8 cellular contexts compared by ENCODE assay signal in the genomic region with DNA sequence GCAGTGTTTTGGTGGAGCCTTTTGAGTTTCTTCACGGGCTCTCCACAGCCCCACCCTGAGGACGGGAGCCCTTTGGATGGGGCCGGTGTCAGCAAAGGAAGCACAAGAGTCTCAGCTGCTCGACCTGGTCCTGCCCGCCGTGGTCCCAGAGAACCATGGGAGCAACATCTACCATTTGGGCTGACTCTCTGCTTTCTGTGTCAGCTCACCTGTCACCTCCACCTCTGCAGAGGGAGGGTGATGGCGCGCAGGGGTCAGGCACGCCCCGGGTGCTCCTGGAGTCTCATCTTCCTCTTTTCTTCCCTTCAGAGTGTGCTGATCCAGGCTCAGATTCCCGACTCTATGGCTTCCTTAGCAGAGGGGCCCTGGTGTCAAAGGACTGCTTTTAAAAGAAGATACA.
DNase-seq lines count a peak whose midpoint lies in the region; ATAC-seq and TF ChIP-seq lines count a peak whose summit lies in the region.
"Had no signal": no experiment of that assay in that cellular context is flagged by ENCODE, and none has a peak within 500 bp of the region (broad histone marks: within the 10 kb centered on the region; RNA-seq: fewer than 3 reads in every experiment).

No MANE protein-coding gene starts in this region.

- CTCF ChIA-PET in activated CD4-positive, alpha-beta memory T cell treated with anti-CD3 and anti-CD28 coated beads, Interleukin-2, amount 10 ng/mL, durations not matched to agents 7 days and 5 days (lab: Charles Lee) = no interaction called here

- POLR2A ChIA-PET in activated CD4-positive, alpha-beta memory T cell treated with anti-CD3 and anti-CD28 coated beads, Interleukin-2, amount 10 ng/mL, durations not matched to agents 7 days and 5 days (lab: Charles Lee) = no interaction called here

- no peaks in the 10 kb centered on the region for H3K36me3 ChIP-seq in GM23338 (ENCODE audit: insufficient read depth)
- no peaks in the 10 kb centered on the region for H3K36me3 ChIP-seq in right atrium auricular region
- no peaks in the 10 kb centered on the region for H3K36me3 ChIP-seq in skeletal muscle tissue (ENCODE audit: control insufficient read depth in 3 of 3, insufficient read depth in 3 of 3, low read length in 3 of 3)

- peak overlapping the region; percentile 90 for H3K27ac ChIP-seq in GM23338 (ENCODE audit: low read depth)
- H3K27ac ChIP-seq in right atrium auricular region = peak overlapping the region; percentile 75 to 87
- peak overlapping the region; percentile 71 for H3K27ac ChIP-seq in skeletal muscle tissue (ENCODE audit: low read depth, low read length)

- peak overlapping the region; percentile 42; the same call in 1 of the 3 replicates for H3K4me3 Mint-ChIP-seq in GM23338
- H3K4me3 Mint-ChIP-seq in activated CD4-positive, alpha-beta memory T cell treated with anti-CD3 and anti-CD28 coated beads, Interleukin-2, amount 10 ng/mL, durations not matched to agents 7 days and 5 days = no peak overlapping the region

- TF ChIP-seq CTCF in GM23338 (conservative IDR thresholded peaks at IDR 0.05; ENCODE audit: low read depth in 2 of 2) = no peak
- TF ChIP-seq CTCF in right atrium auricular region (IDR thresholded peaks at IDR 0.05) = no peak

- H3K27me3 Mint-ChIP-seq in GM23338 (ENCODE audit: insufficient read depth, low read depth, poor library complexity) = peaks cover 15% of the 10 kb centered on the region
- no peaks in the 10 kb centered on the region for H3K27me3 Mint-ChIP-seq in activated CD4-positive, alpha-beta memory T cell treated with anti-CD3 and anti-CD28 coated beads, Interleukin-2, amount 10 ng/mL, durations not matched to agents 7 days and 5 days

- H3K4me3 ChIP-seq in GM23338 (no peak overlapping the region), right atrium auricular region (no peak overlapping the region), skeletal muscle tissue (ENCODE audit: low read length in 3 of 3) (no peak overlapping the region)

- no peak overlapping the region for H2AFZ ChIP-seq in GM23338

- H4K20me1 ChIP-seq in GM23338 (replicated peaks; ENCODE audit: insufficient read depth) = no peaks in the 10 kb centered on the region

- H3K27ac Mint-ChIP-seq in GM23338 = peak overlapping the region; percentile 90
- peak overlapping the region; percentile 75 for H3K27ac Mint-ChIP-seq in activated CD4-positive, alpha-beta memory T cell treated with anti-CD3 and anti-CD28 coated beads, Interleukin-2, amount 10 ng/mL, durations not matched to agents 7 days and 5 days

- H3K27me3 ChIP-seq in GM23338 (ENCODE audit: insufficient read depth) = no peaks in the 10 kb centered on the region
- H3K27me3 ChIP-seq in right atrium auricular region = no peaks in the 10 kb centered on the region
- peaks cover 0 to 5% (median 2%) of the 10 kb centered on the region in 3 donors for H3K27me3 ChIP-seq in skeletal muscle tissue (ENCODE audit: control insufficient read depth in 3 of 3, insufficient read depth in 3 of 3, low read length in 3 of 3)

- no peak overlapping the region for H3K4me2 ChIP-seq in GM23338

- H3K9me3 Mint-ChIP-seq in GM23338 = no peaks in the 10 kb centered on the region; the same call in 2 of the 3 replicates
- no peaks in the 10 kb centered on the region for H3K9me3 Mint-ChIP-seq in activated CD4-positive, alpha-beta memory T cell treated with anti-CD3 and anti-CD28 coated beads, Interleukin-2, amount 10 ng/mL, durations not matched to agents 7 days and 5 days

- ATAC-seq in GM23338 (peak; percentile 32), GM19463 (IDR thresholded peaks at IDR 0.05; ENCODE audit: unreplicated experiment) (no peak), HG02852 (IDR thresholded peaks at IDR 0.05; ENCODE audit: unreplicated experiment) (no peak)

- peaks cover 21% of the 10 kb centered on the region for H3K4me1 Mint-ChIP-seq in GM23338
- peaks cover 20% of the 10 kb centered on the region for H3K4me1 Mint-ChIP-seq in activated CD4-positive, alpha-beta memory T cell treated with anti-CD3 and anti-CD28 coated beads, Interleukin-2, amount 10 ng/mL, durations not matched to agents 7 days and 5 days

- H3K4me1 ChIP-seq in GM23338 (ENCODE audit: insufficient read depth) (peaks cover 10% of the 10 kb centered on the region), right atrium auricular region (peaks cover 0 to 49% of the 10 kb centered on the region in 2 donors), skeletal muscle tissue (ENCODE audit: control insufficient read depth in 3 of 3, insufficient read depth in 3 of 3, low read length in 3 of 3) (peaks cover 7 to 9% (median 9%) of the 10 kb centered on the region in 3 donors)

- no peak overlapping the region for H3K9ac ChIP-seq in skeletal muscle tissue (ENCODE audit: low read depth in 1 of 3, low read length in 3 of 3)

- H3K9me3 ChIP-seq in right atrium auricular region = no peaks in the 10 kb centered on the region
- no peaks in the 10 kb centered on the region for H3K9me3 ChIP-seq in skeletal muscle tissue (ENCODE audit: control insufficient read depth in 3 of 3, low read length in 3 of 3)

- H3F3A ChIP-seq in GM23338 (replicated peaks; ENCODE audit: low read depth) = 0 out of 2 replicates have a peak, but pooled peaks cover 8% of the 10 kb centered on the region

- H3K36me3 Mint-ChIP-seq in GM23338 (ENCODE audit: low read depth) = no peaks in the 10 kb centered on the region
- H3K36me3 Mint-ChIP-seq in activated CD4-positive, alpha-beta memory T cell treated with anti-CD3 and anti-CD28 coated beads, Interleukin-2, amount 10 ng/mL, durations not matched to agents 7 days and 5 days (ENCODE audit: low read depth) = peaks cover 14% of the 10 kb centered on the region

- no peaks in the 10 kb centered on the region for H3K79me2 ChIP-seq in GM23338 (replicated peaks; ENCODE audit: insufficient read depth)

- DNase-seq in GM23338 (ENCODE audit: low spot score) = no peak
- DNase-seq in activated CD4-positive, alpha-beta memory T cell treated with anti-CD3 and anti-CD28 coated beads, Interleukin-2, amount 10 ng/mL, durations not matched to agents 7 days and 5 days = no peak
- DNase-seq in right atrium auricular region (ENCODE audit: low spot score) = no peak
- DNase-seq in NCI-H1694 (lab: John Stamatoyannopoulos, UW) = no peak
- DNase-seq: activated CD4-positive, CD25-positive, alpha-beta regulatory T cell treated with anti-CD3 and anti-CD28 coated beads, Interleukin-2, amount 50 U/mL, for 72 hours had no signal

- no peaks in the 10 kb centered on the region for H3K9me2 ChIP-seq in GM23338 (ENCODE audit: insufficient read depth)

TF ChIP-seq in GM23338, 12 proteins besides CTCF, POLR2A, EP300 and RAD21 (continues in another document):
- TF ChIP-seq ZNF462 (CRISPR knock-in tag; IDR thresholded peaks at IDR 0.05) (no peak), EZH2 (IDR thresholded peaks at IDR 0.05; ENCODE audit: low read depth, unreplicated experiment) (no peak)
